8 cellular contexts compared by ENCODE assay signal in genomic region chr22:42820075-42820763, GRCh38. TPM values are rescaled to one million over a fixed set of nuclear protein-coding genes. Genes with fewer than 3 reads are reported as not detected.
DNase-seq lines count a peak whose midpoint lies in the region; ATAC-seq lines count a peak whose summit lies in the region.

No MANE protein-coding gene starts in this region.

- DNase-seq in ELR (ENCODE audit: low read depth), result peak; percentile 86
- DNase-seq in NCI-H1694 treated with DMSO at 0.1 percent for 48 hours (lab: John Stamatoyannopoulos, UW), result peak; percentile 51
- peak; percentile 60 for DNase-seq in cerebellar cortex (ENCODE audit: low spot score)
- peak; percentile 67 for DNase-seq in myocyte (ENCODE audit: low read depth)
- DNase-seq in activated CD4-positive, alpha-beta T cell treated with anti-CD3 and anti-CD28 coated beads for 1 hour, result no peak
- no peak for DNase-seq in HK-2 (ENCODE audit: unreplicated experiment)

- no peak for ATAC-seq in GM19455 (IDR thresholded peaks at IDR 0.05; ENCODE audit: unreplicated experiment)
- no peak for ATAC-seq in HG03139 (IDR thresholded peaks at IDR 0.05; ENCODE audit: unreplicated experiment)

RNA-seq across cellular contexts. Expression of gene ARFGAP3, which starts 36.9 kb away (rescaled TPM):
- 62.0 and 78.2 TPM in 2 replicates for total RNA-seq in myocyte
- polyA plus RNA-seq in myocyte (2012), result 43.8 TPM

Comparison
In these comparisons a context has a peak if more than half of its experiments do, and no peak if none do; other contexts are left out.
1. DNase-seq: peak in ELR (single experiment), NCI-H1694 treated with DMSO at 0.1 percent for 48 hours (single experiment), cerebellar cortex (single experiment) and myocyte (single experiment); none in activated CD4-positive, alpha-beta T cell treated with anti-CD3 and anti-CD28 coated beads for 1 hour (single experiment) and HK-2 (single experiment).